ENCODE assay signal across 8 cellular contexts in the genomic region with DNA sequence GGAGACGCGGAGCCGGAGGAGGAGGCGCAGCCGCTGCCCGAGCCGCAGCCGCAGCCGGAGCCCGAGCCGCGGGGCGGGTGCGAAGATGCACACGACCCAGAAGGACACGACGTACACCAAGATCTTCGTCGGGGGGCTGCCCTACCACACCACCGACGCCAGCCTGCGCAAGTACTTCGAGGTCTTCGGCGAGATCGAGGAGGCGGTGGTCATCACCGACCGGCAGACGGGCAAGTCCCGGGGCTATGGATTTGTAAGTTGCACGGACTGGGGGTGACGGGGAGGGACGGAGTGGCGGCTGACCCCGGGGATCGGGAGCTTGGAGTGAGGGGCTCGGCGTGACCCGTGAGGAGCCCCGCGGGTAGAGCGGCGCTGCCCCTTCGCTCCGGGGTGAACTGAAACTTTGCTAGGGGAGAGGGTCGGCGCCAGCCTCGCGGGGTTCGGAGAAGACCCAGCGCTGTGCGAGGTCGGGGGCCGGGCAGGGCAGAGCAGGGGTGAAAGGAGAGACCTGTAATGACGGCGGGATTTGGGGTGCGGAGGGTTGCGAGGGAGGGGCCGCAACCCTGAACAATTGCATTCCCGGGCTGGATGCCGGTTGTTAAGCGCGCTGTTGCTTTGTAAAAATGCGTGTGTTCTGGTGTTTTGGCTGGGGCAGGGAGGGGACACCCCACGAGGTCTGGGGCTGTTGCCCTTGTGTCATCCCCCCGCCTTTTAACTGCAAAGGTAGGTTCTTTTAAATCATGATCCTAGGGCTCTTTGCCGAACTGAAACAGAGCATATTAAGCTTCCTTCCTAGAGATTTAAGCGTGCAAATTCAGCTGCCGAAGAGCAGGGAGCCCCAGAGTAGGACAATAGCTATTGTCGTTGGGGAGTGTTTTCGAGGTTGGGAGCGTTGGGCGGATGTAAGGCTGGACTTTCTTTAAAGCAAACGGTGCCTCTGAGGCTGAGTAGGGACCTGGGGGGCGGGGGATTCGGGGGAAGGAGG. TPM values are rescaled to one million over a fixed set of nuclear protein-coding genes. Genes with fewer than 3 reads are reported as not detected.
DNase-seq lines count a peak whose midpoint lies in the region; ATAC-seq, FAIRE-seq and TF ChIP-seq lines count a peak whose summit lies in the region.

No MANE protein-coding gene starts in this region.

- peak overlapping the region; percentile 93 for H3K4me2 ChIP-seq in HepG2 (ENCODE audit: low read depth, low read length)

- H3K27ac Mint-ChIP-seq in CD4-positive, alpha-beta memory T cell: peak overlapping the region in 1 of 7 donors; percentile 32
- H3K27ac Mint-ChIP-seq in stimulated activated naive CD8-positive, alpha-beta T cell treated with anti-CD3 and anti-CD28 coated beads, Interleukin-15, Interleukin-2, amounts not matched to agents 100 ng/mL and 50 ng/mL, for 24 hours: no peak overlapping the region

- no TSS peak for BruUV-seq in HepG2 (replicated peaks; lab: Mats Ljungman, UMichigan)

- no peak for FAIRE-seq in HepG2 (lab: Jason Lieb, UNC)

- peak overlapping the region; percentile 73 to 88 (median 80) for H3K4me3 Mint-ChIP-seq in CD4-positive, alpha-beta memory T cell
- peak overlapping the region; percentile 74 for H3K4me3 Mint-ChIP-seq in stimulated activated naive CD8-positive, alpha-beta T cell treated with anti-CD3 and anti-CD28 coated beads, Interleukin-15, Interleukin-2, amounts not matched to agents 100 ng/mL and 50 ng/mL, for 24 hours

- intact Hi-C loops in CD4-positive, alpha-beta memory T cell (cut with micrococcal nuclease): no loop called here
- intact Hi-C loops in HepG2 (cut with micrococcal nuclease; ENCODE audit: unreplicated experiment): loop anchor here (1.0 to 5.0 kb wide), 3 partner anchors 113 to 303 kb away; no protein-coding TSS in a partner anchor

- in situ Hi-C loops in KBM-7 (cut with MboI; ENCODE audit: low pct_unique_long_range_greater_than_20kb, low sequenced_read_pairs): no loop called here
- in situ Hi-C loops in HepG2 (cut with HindIII; ENCODE audit: extremely low pct_ligation_motif_present, low pct_unique_long_range_greater_than_20kb): loop anchor here (5.0 kb wide), 1 partner anchor 301 kb away; no protein-coding TSS in a partner anchor

- H3K9me3 ChIP-seq in CD4-positive, alpha-beta memory T cell (ENCODE audit: control insufficient read depth in 1 of 2, low read length in 2 of 2): no peaks in the 10 kb centered on the region
- H3K9me3 ChIP-seq in HepG2 (ENCODE audit: low read length): no peaks in the 10 kb centered on the region

- 14% methylated on average over 36 of the region's 77 CpGs for WGBS in HepG2 (ENCODE audit: low lambda C conversion rate)

- H3K4me3 ChIP-seq in CD4-positive, alpha-beta memory T cell (ENCODE audit: low read length in 2 of 2): no peak overlapping the region
- peak overlapping the region; percentile 82 to 94 (median 93) for H3K4me3 ChIP-seq in HepG2 (replicated peaks in 1 of 3; ENCODE audit: insufficient read depth in 1 of 3, low read depth in 2 of 3, low read length in 3 of 3)

- no peaks in the 10 kb centered on the region for H3K79me2 ChIP-seq in HepG2 (ENCODE audit: insufficient read depth, low read length)

- H3K4me1 ChIP-seq in CD4-positive, alpha-beta memory T cell (ENCODE audit: insufficient read depth, low read length): peaks cover 6% of the 10 kb centered on the region
- H3K4me1 ChIP-seq in HepG2 (ENCODE audit: insufficient read depth, low read length): peaks cover 20% of the 10 kb centered on the region

- H3K27me3 Mint-ChIP-seq in CD4-positive, alpha-beta memory T cell: peaks cover 51 to 59% of the 10 kb centered on the region in 2 donors
- peaks cover 90% of the 10 kb centered on the region for H3K27me3 Mint-ChIP-seq in stimulated activated naive CD8-positive, alpha-beta T cell treated with anti-CD3 and anti-CD28 coated beads, Interleukin-15, Interleukin-2, amounts not matched to agents 100 ng/mL and 50 ng/mL, for 24 hours

- H4K20me1 ChIP-seq in HepG2 (ENCODE audit: insufficient read depth, low read length): no peaks in the 10 kb centered on the region

- no peak overlapping the region for H3K27ac ChIP-seq in CD4-positive, alpha-beta memory T cell (ENCODE audit: low read depth, low read length)
- H3K27ac ChIP-seq in caudate nucleus (ENCODE audit: low read depth, low read length) (peak overlapping the region; percentile 83), HepG2 (ENCODE audit: extremely low read length, insufficient read depth, low read length) (no peak overlapping the region)

- TF ChIP-seq EP300 in HepG2 (IDR thresholded peaks at IDR 0.05; ENCODE audit: low read depth in 2 of 2, low read length in 2 of 2): no peak
- TF ChIP-seq EP300 in HepG2 (CRISPR knock-in tag; IDR thresholded peaks at IDR 0.05; ENCODE audit: borderline replicate concordance): no peak

- CTCF ChIA-PET in CD4-positive, alpha-beta memory T cell (lab: Charles Lee; ENCODE audit: partially characterized antibody): no interaction called here
- CTCF ChIA-PET in HepG2 (lab: Yijun Ruan, JAX; ENCODE audit: low intra/inter-chr PET ratio, low total read pairs): interaction anchor here (2.6 kb wide), 1 partner anchor 302 kb away, joined by 14 read pairs; no protein-coding TSS in a partner anchor

- H2AFZ ChIP-seq in HepG2 (ENCODE audit: low read length): peak overlapping the region; percentile 36

- DNase-seq in CD4-positive, alpha-beta memory T cell: peak in 1 of 5 donors; percentile 1
- DNase-seq in KBM-7 (peak; percentile 2), caudate nucleus (lab: John Stamatoyannopoulos, UW) (peak in 12 of 61 donors; percentile 2 to 35 (median 27)), HepG2 (ENCODE audit: low spot score) (no peak), epidermal melanocyte (ENCODE audit: insufficient read length, low spot score) (no peak), hippocampal formation (lab: John Stamatoyannopoulos, UW) (no peak)

- no peaks in the 10 kb centered on the region for H3K36me3 Mint-ChIP-seq in CD4-positive, alpha-beta memory T cell
- H3K36me3 Mint-ChIP-seq in stimulated activated naive CD8-positive, alpha-beta T cell treated with anti-CD3 and anti-CD28 coated beads, Interleukin-15, Interleukin-2, amounts not matched to agents 100 ng/mL and 50 ng/mL, for 24 hours (ENCODE audit: low read depth): no peaks in the 10 kb centered on the region

- peaks cover 0 to 4% (median 0%) of the 10 kb centered on the region in 8 donors for H3K9me3 Mint-ChIP-seq in CD4-positive, alpha-beta memory T cell
- H3K9me3 Mint-ChIP-seq in stimulated activated naive CD8-positive, alpha-beta T cell treated with anti-CD3 and anti-CD28 coated beads, Interleukin-15, Interleukin-2, amounts not matched to agents 100 ng/mL and 50 ng/mL, for 24 hours: no peaks in the 10 kb centered on the region

- H3K27me3 ChIP-seq in CD4-positive, alpha-beta memory T cell (ENCODE audit: insufficient read depth, low read length): peaks cover 16% of the 10 kb centered on the region
- H3K27me3 ChIP-seq in HepG2 (ENCODE audit: control insufficient read depth in 1 of 2, insufficient read depth in 2 of 2, low read length in 2 of 2): peaks cover 0 to 7% of the 10 kb centered on the region in 2 experiments; a peak in 1 of 5 replicates

- TF ChIP-seq POLR2A in HepG2 (IDR thresholded peaks at IDR 0.05; ENCODE audit: insufficient read depth in 1 of 2, low read depth in 2 of 2, low read length in 2 of 2): no peak

- TF ChIP-seq RAD21 in HepG2 (CRISPR knock-in tag; IDR thresholded peaks at IDR 0.05): no peak

- POLR2A ChIA-PET in CD4-positive, alpha-beta memory T cell (lab: Charles Lee; ENCODE audit: partially characterized antibody): no interaction called here
- POLR2A ChIA-PET in HepG2 (lab: Yijun Ruan, JAX): interaction anchor here (1.4 kb wide), 1 partner anchor 30 kb away, joined by 3 read pairs; no protein-coding TSS in a partner anchor

- no peaks in the 10 kb centered on the region for H3K36me3 ChIP-seq in CD4-positive, alpha-beta memory T cell (ENCODE audit: insufficient read depth, low read length)
- no peaks in the 10 kb centered on the region for H3K36me3 ChIP-seq in HepG2 (replicated peaks in 1 of 2; ENCODE audit: control insufficient read depth in 1 of 2, insufficient read depth in 2 of 2, low read length in 2 of 2)

- H3K9ac ChIP-seq in HepG2 (ENCODE audit: insufficient read depth, low read depth, low read length): peak overlapping the region; percentile 86

- 0 out of 2 replicates have a peak, but pooled peaks have one; percentile 10 for TF ChIP-seq CTCF in HepG2 (CRISPR knock-in tag; IDR thresholded peaks at IDR 0.05)

- peak; percentile 68 for ATAC-seq in HepG2
- ATAC-seq in HG02870 (IDR thresholded peaks at IDR 0.05; ENCODE audit: unreplicated experiment): no peak

- peaks cover 8 to 22% (median 10%) of the 10 kb centered on the region in 4 donors for H3K4me1 Mint-ChIP-seq in CD4-positive, alpha-beta memory T cell
- H3K4me1 Mint-ChIP-seq in stimulated activated naive CD8-positive, alpha-beta T cell treated with anti-CD3 and anti-CD28 coated beads, Interleukin-15, Interleukin-2, amounts not matched to agents 100 ng/mL and 50 ng/mL, for 24 hours (ENCODE audit: low read depth): peaks cover 10% of the 10 kb centered on the region

TF ChIP-seq in HepG2, 621 proteins besides CTCF, POLR2A, EP300 and RAD21 (continues in another document):
- no peak for TF ChIP-seq TRIM24 (CRISPR knock-in tag; IDR thresholded peaks at IDR 0.05)

RNA-seq across cellular contexts. Expression of gene RBM24, which starts 0.6 kb away (rescaled TPM):
- not detected for total RNA-seq in CD4-positive, alpha-beta memory T cell
- not detected for polyA plus RNA-seq in CD4-positive, alpha-beta memory T cell
- 1.2 and 1.5 TPM in 2 replicates for total RNA-seq in HepG2 (2016; rRNA removed; fragmentation: Illumina TruSeq; extraction: Trizol)
- 0.30 and 0.62 TPM in 2 replicates for total RNA-seq in HepG2 (2016; cell fraction: cytosol; rRNA removed; fragmentation: Illumina TruSeq; extraction: Trizol; ENCODE audit: low read depth)
- 0.76 and 0.89 TPM in 2 replicates for total RNA-seq in HepG2 (2016; cell fraction: insoluble cytoplasmic fraction; rRNA removed; fragmentation: Illumina TruSeq; extraction: Trizol)
- 1.2 and 2.2 TPM in 2 replicates for total RNA-seq in HepG2 (2016; cell fraction: membrane; rRNA removed; fragmentation: Illumina TruSeq; extraction: Trizol)
- total RNA-seq in HepG2 (2016; cell fraction: nucleus; rRNA removed; fragmentation: Illumina TruSeq; extraction: Trizol): 0.81 and 1.2 TPM in 2 replicates
- 14.2 and 17.4 TPM in 2 replicates for polyA plus RNA-seq in HepG2 (2011; rRNA removed)
- polyA plus RNA-seq in HepG2 (2011; cell fraction: cytosol; rRNA removed): 10.7 and 12.6 TPM in 2 replicates
- 12.0 and 16.2 TPM in 2 replicates for polyA plus RNA-seq in HepG2 (2011; cell fraction: nucleus; rRNA removed)
- polyA plus RNA-seq in HepG2 (2012): 15.9 and 21.5 TPM in 2 replicates
- 0.70 and 0.95 TPM in 2 replicates for polyA plus RNA-seq in HepG2 (2016; cell fraction: cytosol; fragmentation: Illumina TruSeq; extraction: Trizol; ENCODE audit: low read depth)
- 1.8 and 1.9 TPM in 2 replicates for polyA plus RNA-seq in HepG2 (2016; cell fraction: insoluble cytoplasmic fraction; fragmentation: Illumina TruSeq; extraction: Trizol; ENCODE audit: low read depth)
- 1.3 and 1.5 TPM in 2 replicates for polyA plus RNA-seq in HepG2 (2016; cell fraction: membrane; fragmentation: Illumina TruSeq; extraction: Trizol; ENCODE audit: low read depth)
- polyA plus RNA-seq in HepG2 (2016; cell fraction: nucleus; fragmentation: Illumina TruSeq; extraction: Trizol; ENCODE audit: insufficient read depth, low read depth): 1.8 and 2.1 TPM in 2 replicates
- polyA minus RNA-seq in HepG2 (2011; rRNA and poly(A)+ RNA removed; ENCODE audit: low replicate concordance): 54.9 TPM in 1 of 2 replicates, not detected in the other
- polyA minus RNA-seq in HepG2 (2011; cell fraction: cytosol; rRNA and poly(A)+ RNA removed): 18.0 and 21.3 TPM in 2 replicates
- polyA minus RNA-seq in HepG2 (2011; cell fraction: nucleus; rRNA and poly(A)+ RNA removed): 6.8 and 8.3 TPM in 2 replicates

Comparison
In these comparisons a context has a peak if more than half of its experiments do, and no peak if none do; other contexts are left out.
1. H3K4me3 ChIP-seq: peak in HepG2 (3 of 3); none in CD4-positive, alpha-beta memory T cell (0 of 2).